In genomic region chr11:131606936-131607335, GRCh38 we compare ENCODE assay signal across 36 cellular contexts.
"Had no signal": no experiment of that assay in that cellular context is flagged by ENCODE, and none has a peak within 500 bp of the region (broad histone marks: within the 10 kb centered on the region; RNA-seq: fewer than 3 reads in every experiment).

No MANE protein-coding gene starts in this region.

- ATAC-seq: activated CD8-positive, alpha-beta memory T cell treated with anti-CD3 and anti-CD28 coated beads, Interleukin-2, amount 10 ng/mL, durations not matched to agents 7 days and 5 days; activated T-cell treated with anti-CD3 and anti-CD28 coated beads, Interleukin-2, amount 50 U/mL, for 72 hours; activated T-helper 17 cell treated with anti-CD3 and anti-CD28 coated beads, Interleukin-2, amount 50 U/mL, for 72 hours; PC-3 had no signal

- H3K27me3 ChIP-seq: ascending aorta, Peyer's patch had no signal

- DNase-seq: activated B cell treated with CpG ODN at 0.5 μM for 24 hours; activated CD4-positive, alpha-beta memory T cell treated with anti-CD3 and anti-CD28 coated beads, Interleukin-2, amount 10 ng/mL, durations not matched to agents 7 days and 5 days; activated CD4-positive, alpha-beta T cell treated with anti-CD3 and anti-CD28 coated beads for 4 hours; activated CD4-positive, CD25-positive, alpha-beta regulatory T cell treated with anti-CD3 and anti-CD28 coated beads, Interleukin-2, amount 50 U/mL, for 72 hours; activated CD8-positive, alpha-beta memory T cell treated with anti-CD3 and anti-CD28 coated beads for 24 hours; activated CD8-positive, alpha-beta memory T cell treated with anti-CD3 and anti-CD28 coated beads, Interleukin-2, amount 10 ng/mL, durations not matched to agents 7 days and 5 days; activated effector memory CD4-positive, alpha-beta T cell treated with anti-CD3 and anti-CD28 coated beads, Interleukin-2, amount 50 U/mL, for 16 hours; activated naive CD4-positive, alpha-beta T cell; activated naive CD8-positive, alpha-beta T cell treated with anti-CD3 and anti-CD28 coated beads, Interleukin-2, amount 10 ng/mL, durations not matched to agents 7 days and 5 days; activated T-cell treated with anti-CD3 and anti-CD28 coated beads, Interleukin-2, amount 50 U/mL, for 1 hour; activated T-cell treated with anti-CD3 and anti-CD28 coated beads, Interleukin-2, amount 50 U/mL, for 72 hours; amygdala; Karpas-422; KBM-7; NCI-H1092 treated with DMSO at 0.1 percent for 48 hours; NCI-H1417; NCI-H146; NCI-H187 treated with DMSO at 0.1 percent for 48 hours; NCI-H2081; NCI-H2171 treated with DMSO at 0.1 percent for 48 hours; NCI-H2227 treated with DMSO at 0.1 percent for 48 hours; NCI-H446; NCI-H510A treated with DMSO at 0.1 percent for 48 hours; NCI-H526 treated with DMSO at 0.1 percent for 48 hours; NK-92 treated with Interleukin-12 subunit alpha and Interleukin-12 subunit beta, amount 100 ng/mL, for 24 hours; PC-3; Peyer's patch; RPMI8226; SIG-M5; SW 1271; T-helper 1 cell; T-helper 2 cell; T-helper 9 cell had no signal

- H3K4me1 ChIP-seq: ascending aorta, breast epithelium, Peyer's patch had no signal

- H3K36me3 ChIP-seq: ascending aorta, breast epithelium, Peyer's patch had no signal

- H3K9me3 ChIP-seq: ascending aorta, breast epithelium, Peyer's patch had no signal

- H3K4me3 ChIP-seq: ascending aorta, breast epithelium, Peyer's patch had no signal
